In genomic region chr13:111916201-111916600, GRCh38 we compare ENCODE assay signal across 15 cellular contexts.
DNase-seq lines count a peak whose midpoint lies in the region; ATAC-seq and TF ChIP-seq lines count a peak whose summit lies in the region.
"Had no signal": no experiment of that assay in that cellular context is flagged by ENCODE, and none has a peak within 500 bp of the region (broad histone marks: within the 10 kb centered on the region; RNA-seq: fewer than 3 reads in every experiment).

No MANE protein-coding gene starts in this region.

- H3K27me3 Mint-ChIP-seq in activated CD8-positive, alpha-beta memory T cell treated with anti-CD3 and anti-CD28 coated beads, Interleukin-2, amount 10 ng/mL, durations not matched to agents 7 days and 5 days = no peaks in the 10 kb centered on the region
- peaks cover 11% of the 10 kb centered on the region for H3K27me3 Mint-ChIP-seq in neural progenitor cell (ENCODE audit: insufficient read depth, low read depth)
- H3K27me3 Mint-ChIP-seq in type B pancreatic cell = peaks cover 38% of the 10 kb centered on the region

- no peaks in the 10 kb centered on the region for H3K4me1 Mint-ChIP-seq in activated CD8-positive, alpha-beta memory T cell treated with anti-CD3 and anti-CD28 coated beads, Interleukin-2, amount 10 ng/mL, durations not matched to agents 7 days and 5 days
- H3K4me1 Mint-ChIP-seq in neural progenitor cell = peaks cover 26% of the 10 kb centered on the region
- H3K4me1 Mint-ChIP-seq in type B pancreatic cell (ENCODE audit: unreplicated experiment) = peaks cover 6% of the 10 kb centered on the region
- H3K4me1 Mint-ChIP-seq: CD14-positive monocyte had no signal

- TF ChIP-seq CTCF in neural progenitor cell (IDR thresholded peaks at IDR 0.05) (no peak), type B pancreatic cell (conservative IDR thresholded peaks at IDR 0.05) (no peak)

- no peaks in the 10 kb centered on the region for H3K9me3 ChIP-seq in neural progenitor cell (ENCODE audit: low read depth)
- H3K9me3 ChIP-seq: Caco-2 had no signal

- H3K27me3 ChIP-seq in neural progenitor cell = no peaks in the 10 kb centered on the region

- H3K27ac ChIP-seq in neural progenitor cell = no peak overlapping the region
- H3K27ac ChIP-seq: 22Rv1 had no signal

- peak; percentile 19 for DNase-seq in activated CD8-positive, alpha-beta memory T cell treated with anti-CD3 and anti-CD28 coated beads, Interleukin-2, amount 10 ng/mL, durations not matched to agents 7 days and 5 days
- DNase-seq in activated CD8-positive, alpha-beta memory T cell treated with anti-CD3 and anti-CD28 coated beads, Interleukin-2, amount 50 U/mL, for 48 hours = no peak
- DNase-seq in ecto neural progenitor cell (ENCODE audit: low spot score) = peak; percentile 21
- no peak for DNase-seq in neural progenitor cell (ENCODE audit: low spot score)
- peak; percentile 24 for DNase-seq in type B pancreatic cell (ENCODE audit: extremely low spot score, unreplicated experiment)
- DNase-seq in COR-L47 (lab: John Stamatoyannopoulos, UW) = no peak
- DNase-seq in NCI-H524 treated with DMSO at 0.1 percent for 48 hours (lab: John Stamatoyannopoulos, UW) = no peak
- DNase-seq in NCI-H187 treated with DMSO at 0.1 percent for 48 hours (lab: John Stamatoyannopoulos, UW) = no peak
- DNase-seq: Caco-2, DND-41, GDM1 had no signal

- H3K4me2 ChIP-seq in neural progenitor cell = no peak overlapping the region
- H3K4me2 ChIP-seq: GM23338 had no signal

- no peaks in the 10 kb centered on the region for H3F3A ChIP-seq in neural progenitor cell (ENCODE audit: low read depth)

- CTCF ChIA-PET in activated CD8-positive, alpha-beta memory T cell treated with anti-CD3 and anti-CD28 coated beads, Interleukin-2, amount 10 ng/mL, durations not matched to agents 7 days and 5 days (lab: Charles Lee) = no interaction called here

- no peaks in the 10 kb centered on the region for H4K20me1 ChIP-seq in neural progenitor cell (ENCODE audit: low read depth)

- H3K27ac Mint-ChIP-seq in activated CD8-positive, alpha-beta memory T cell treated with anti-CD3 and anti-CD28 coated beads, Interleukin-2, amount 10 ng/mL, durations not matched to agents 7 days and 5 days = no peak overlapping the region
- H3K27ac Mint-ChIP-seq in neural progenitor cell (peak overlapping the region; percentile 11), type B pancreatic cell (no peak overlapping the region)
- H3K27ac Mint-ChIP-seq: CD14-positive monocyte; CD8-positive, alpha-beta T cell; GM23338 had no signal

- H3K4me3 Mint-ChIP-seq in activated CD8-positive, alpha-beta memory T cell treated with anti-CD3 and anti-CD28 coated beads, Interleukin-2, amount 10 ng/mL, durations not matched to agents 7 days and 5 days = no peak overlapping the region
- H3K4me3 Mint-ChIP-seq in neural progenitor cell (no peak overlapping the region), type B pancreatic cell (no peak overlapping the region)
- H3K4me3 Mint-ChIP-seq: CD14-positive monocyte; CD8-positive, alpha-beta T cell; GM23338 had no signal

- H3K9ac ChIP-seq in neural progenitor cell = no peak overlapping the region

- ATAC-seq in activated CD8-positive, alpha-beta memory T cell treated with anti-CD3 and anti-CD28 coated beads, Interleukin-2, amount 10 ng/mL, durations not matched to agents 7 days and 5 days = no peak
- ATAC-seq: CD8-positive, alpha-beta T cell; GM23338 had no signal

- H2AFZ ChIP-seq in neural progenitor cell (replicated peaks) = no peak overlapping the region
- H2AFZ ChIP-seq: GM23338 had no signal

- no peaks in the 10 kb centered on the region for H3K4me1 ChIP-seq in neural progenitor cell
- H3K4me1 ChIP-seq: Caco-2 had no signal

- no peaks in the 10 kb centered on the region for H3K9me3 Mint-ChIP-seq in activated CD8-positive, alpha-beta memory T cell treated with anti-CD3 and anti-CD28 coated beads, Interleukin-2, amount 10 ng/mL, durations not matched to agents 7 days and 5 days (ENCODE audit: low read depth)
- H3K9me3 Mint-ChIP-seq in neural progenitor cell (peaks cover 4% of the 10 kb centered on the region), type B pancreatic cell (no peaks in the 10 kb centered on the region)
- H3K9me3 Mint-ChIP-seq: CD8-positive, alpha-beta T cell; GM23338 had no signal

- no peaks in the 10 kb centered on the region for H3K79me2 ChIP-seq in neural progenitor cell (ENCODE audit: low read depth)

- no peaks in the 10 kb centered on the region for H3K36me3 Mint-ChIP-seq in activated CD8-positive, alpha-beta memory T cell treated with anti-CD3 and anti-CD28 coated beads, Interleukin-2, amount 10 ng/mL, durations not matched to agents 7 days and 5 days
- no peaks in the 10 kb centered on the region for H3K36me3 Mint-ChIP-seq in neural progenitor cell
- H3K36me3 Mint-ChIP-seq in type B pancreatic cell = no peaks in the 10 kb centered on the region
- H3K36me3 Mint-ChIP-seq: CD14-positive monocyte; CD8-positive, alpha-beta T cell had no signal

- no peak overlapping the region for H3K4me3 ChIP-seq in neural progenitor cell
- H3K4me3 ChIP-seq: GM23338 had no signal

- no peaks in the 10 kb centered on the region for H3K36me3 ChIP-seq in neural progenitor cell

Comparison
In these comparisons a context has a peak if more than half of its experiments do, and no peak if none do; other contexts are left out.
1. DNase-seq: peak in activated CD8-positive, alpha-beta memory T cell treated with anti-CD3 and anti-CD28 coated beads, Interleukin-2, amount 10 ng/mL, durations not matched to agents 7 days and 5 days (single experiment), ecto neural progenitor cell (single experiment) and type B pancreatic cell (single experiment); none in activated CD8-positive, alpha-beta memory T cell treated with anti-CD3 and anti-CD28 coated beads, Interleukin-2, amount 50 U/mL, for 48 hours (single experiment), neural progenitor cell (single experiment), COR-L47 (single experiment), NCI-H524 treated with DMSO at 0.1 percent for 48 hours (single experiment) and NCI-H187 treated with DMSO at 0.1 percent for 48 hours (single experiment).